8 cellular contexts compared by ENCODE assay signal in the genomic region with DNA sequence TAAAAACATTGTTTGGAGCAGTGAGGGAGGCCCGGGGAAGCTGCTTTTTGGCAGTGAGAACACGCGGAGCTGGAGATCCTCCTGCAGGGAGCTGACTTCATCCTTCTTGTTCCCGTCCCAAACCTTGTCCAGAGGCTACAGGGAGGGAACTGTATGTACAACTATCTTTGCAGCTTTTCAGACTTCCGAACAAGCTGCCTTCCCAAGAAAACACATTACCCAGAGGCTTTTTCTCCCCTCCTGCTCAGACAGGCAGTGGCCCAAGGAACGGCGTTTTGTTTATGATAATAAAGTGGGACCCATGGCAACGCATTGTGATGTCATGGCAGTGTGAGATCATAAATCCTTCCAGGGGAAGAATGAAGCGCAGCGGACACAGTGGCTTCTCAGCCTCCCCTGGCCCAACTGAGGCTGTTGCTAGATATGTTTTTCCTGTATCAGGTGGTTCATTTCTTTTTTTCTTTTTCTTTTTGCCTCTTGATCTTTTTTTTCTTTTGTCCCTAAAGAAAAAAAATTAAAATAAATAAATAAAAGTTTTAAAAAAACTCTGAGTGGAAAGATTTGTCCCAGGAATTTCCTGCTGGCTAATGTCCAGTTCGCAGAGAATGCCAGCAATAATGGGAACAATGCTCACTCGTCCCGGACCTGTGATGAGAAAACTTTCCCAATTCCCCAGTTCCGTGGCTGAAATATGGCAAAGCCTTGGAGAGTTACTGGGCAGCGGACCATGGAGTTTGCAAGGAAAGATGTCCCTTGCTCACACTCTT.
DNase-seq lines count a peak whose midpoint lies in the region; ATAC-seq lines count a peak whose summit lies in the region.

No MANE protein-coding gene starts in this region.

- no peak for ATAC-seq in activated CD4-positive, CD25-positive, alpha-beta regulatory T cell treated with anti-CD3 and anti-CD28 coated beads, Interleukin-2, amount 50 U/mL, for 24 hours
- ATAC-seq in GM21526 (IDR thresholded peaks at IDR 0.05; ENCODE audit: low FRiP score, unreplicated experiment) = no peak
- no peak for ATAC-seq in HG02623 (IDR thresholded peaks at IDR 0.05; ENCODE audit: unreplicated experiment)

- peak; percentile 85 for DNase-seq in AG08395 (ENCODE audit: low spot score)
- DNase-seq in Karpas-422 = peak; percentile 40
- peak; percentile 4 for DNase-seq in midbrain (lab: John Stamatoyannopoulos, UW)
- DNase-seq in NK-92 treated with Interleukin-12 subunit alpha and Interleukin-12 subunit beta, amount 100 ng/mL, for 24 hours (lab: John Stamatoyannopoulos, UW) = no peak

- H3K4me1 ChIP-seq in Karpas-422 (ENCODE audit: low read length) = peaks cover 12% of the 10 kb centered on the region
- peaks cover 19% of the 10 kb centered on the region for H3K4me1 ChIP-seq in ectodermal cell (ENCODE audit: control insufficient read depth, insufficient read depth, low read length)

- H4K20me1 ChIP-seq in Karpas-422 (ENCODE audit: insufficient read depth, low read depth, low read length) = no peaks in the 10 kb centered on the region

- H3K27me3 ChIP-seq in Karpas-422 (ENCODE audit: low read length) (no peaks in the 10 kb centered on the region), ectodermal cell (ENCODE audit: control insufficient read depth, insufficient read depth, low read length, poor library complexity, severe bottlenecking) (no peaks in the 10 kb centered on the region)

- WGBS in ectodermal cell, 2 experiments = 79 to 80% methylated on average over 15 of the region's 15 CpGs

- H3K4me2 ChIP-seq in Karpas-422 (ENCODE audit: low read depth, low read length, poor library complexity, severe bottlenecking) = no peak overlapping the region

- H3K36me3 ChIP-seq in Karpas-422 (ENCODE audit: insufficient read depth, low read length) (no peaks in the 10 kb centered on the region), ectodermal cell (ENCODE audit: control insufficient read depth, insufficient read depth, low read length) (no peaks in the 10 kb centered on the region)

- no peak overlapping the region for H3K9ac ChIP-seq in Karpas-422 (ENCODE audit: low read length)

- no peak overlapping the region for H2AFZ ChIP-seq in Karpas-422 (ENCODE audit: low read length)

- H3K27ac ChIP-seq in Karpas-422 (ENCODE audit: low read length) (no peak overlapping the region), ectodermal cell (ENCODE audit: insufficient read depth, low read depth, low read length, poor library complexity, severe bottlenecking) (peak overlapping the region; percentile 84)

- H3K9me3 ChIP-seq in Karpas-422 (ENCODE audit: low read length) (no peaks in the 10 kb centered on the region), ectodermal cell (ENCODE audit: control insufficient read depth, low read length) (no peaks in the 10 kb centered on the region)

- no peaks in the 10 kb centered on the region for H3K79me2 ChIP-seq in Karpas-422 (ENCODE audit: low read length)

- H3K9me2 ChIP-seq in Karpas-422 (replicated peaks; ENCODE audit: insufficient read depth, low read length) = no peaks in the 10 kb centered on the region

- no peak overlapping the region for H3K4me3 ChIP-seq in Karpas-422 (ENCODE audit: low read length)
- no peak overlapping the region for H3K4me3 ChIP-seq in ectodermal cell (ENCODE audit: insufficient read depth, low read depth, low read length)
